Comparison of ENCODE assay signal across 6 cellular contexts in the genomic region with DNA sequence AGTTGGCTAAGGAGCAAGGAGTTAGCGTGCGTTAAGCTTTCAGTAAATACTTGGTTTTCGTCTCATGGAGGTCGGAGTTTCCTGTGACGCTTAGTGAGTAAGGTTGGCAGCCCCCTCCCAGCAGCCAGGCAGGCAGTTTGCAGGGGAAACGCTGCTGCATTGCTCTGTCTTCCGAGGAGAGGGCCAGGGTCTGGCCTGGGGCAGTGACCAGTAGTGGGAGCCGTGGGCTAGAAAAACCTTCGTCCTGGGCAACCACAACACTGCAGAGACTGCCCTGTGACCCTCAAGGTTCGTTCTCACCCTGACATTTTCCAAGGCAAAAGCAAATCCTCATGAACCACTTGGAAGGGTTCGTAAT. TPM values are rescaled to one million over a fixed set of nuclear protein-coding genes. Genes with fewer than 3 reads are reported as not detected.
DNase-seq lines count a peak whose midpoint lies in the region; ATAC-seq, FAIRE-seq and TF ChIP-seq lines count a peak whose summit lies in the region.

No MANE protein-coding gene starts in this region.

- H3K9me1 ChIP-seq in endothelial cell of umbilical vein (replicated peaks; ENCODE audit: control insufficient read depth, extremely low read depth, insufficient read depth, low read length) = no peaks in the 10 kb centered on the region

- peak overlapping the region; percentile 93 to 99 (median 97) for H3K4me3 Mint-ChIP-seq in IgD-negative memory B cell

- peak overlapping the region; percentile 18 to 96 (median 94); a peak in 21 of 22 replicates for H3K27ac ChIP-seq in BLaER1 treated with 17β-estradiol and CSF1 and Interleukin-3, amounts not matched to agents 10 nM and 100 nM
- peak overlapping the region; percentile 71 for H3K27ac ChIP-seq in endothelial cell of umbilical vein (ENCODE audit: insufficient read depth, low read depth, low read length)
- H3K27ac ChIP-seq in skeletal muscle tissue (ENCODE audit: low read depth, low read length) = peak overlapping the region; percentile 94

- H3K27me3 ChIP-seq in BLaER1 treated with 17β-estradiol and CSF1 and Interleukin-3, amounts not matched to agents 10 nM and 100 nM = no peaks in the 10 kb centered on the region
- H3K27me3 ChIP-seq in endothelial cell of umbilical vein (ENCODE audit: control insufficient read depth in 2 of 2, insufficient read depth in 2 of 2, low read length in 2 of 2) (no peaks in the 10 kb centered on the region), skeletal muscle tissue (ENCODE audit: control insufficient read depth in 3 of 3, insufficient read depth in 3 of 3, low read length in 3 of 3) (no peaks in the 10 kb centered on the region)

- H3K36me3 Mint-ChIP-seq in IgD-negative memory B cell = no peaks in the 10 kb centered on the region

- no peak for DNase-seq in endothelial cell of umbilical vein (ENCODE audit: low read depth, low spot score)
- DNase-seq in activated CD8-positive, alpha-beta memory T cell treated with anti-CD3 and anti-CD28 coated beads for 24 hours = no peak

- H3K9me3 ChIP-seq in BLaER1 treated with 17β-estradiol and CSF1 and Interleukin-3, amounts not matched to agents 10 nM and 100 nM (replicated peaks in 1 of 11) = no peaks in the 10 kb centered on the region
- H3K9me3 ChIP-seq in endothelial cell of umbilical vein (replicated peaks; ENCODE audit: control insufficient read depth, insufficient read depth, low read length) (no peaks in the 10 kb centered on the region), skeletal muscle tissue (ENCODE audit: control insufficient read depth in 3 of 3, low read length in 3 of 3) (no peaks in the 10 kb centered on the region)

- CTCF ChIA-PET in endothelial cell of umbilical vein (lab: Charles Lee) = interaction anchor here (0.9 to 2.9 kb wide), 6 partner anchors 11 to 190 kb away, joined by 3 to 15 read pairs (median 4); a partner anchor contains a TSS

- H3K27ac Mint-ChIP-seq in IgD-negative memory B cell = peak overlapping the region; percentile 95 to 97 (median 97)

- no peaks in the 10 kb centered on the region for H3K9me3 Mint-ChIP-seq in IgD-negative memory B cell

- POLR2A ChIA-PET in endothelial cell of umbilical vein (lab: Charles Lee) = interaction anchor here (0.9 kb wide), 1 partner anchor 11 kb away, joined by 3 read pairs; no protein-coding TSS in a partner anchor

- peaks cover 39% of the 10 kb centered on the region for H3K79me2 ChIP-seq in endothelial cell of umbilical vein (ENCODE audit: control insufficient read depth, insufficient read depth, low read length)

- TF ChIP-seq CTCF in endothelial cell of umbilical vein (IDR thresholded peaks at IDR 0.05; ENCODE audit: extremely low read depth in 1 of 2, insufficient read depth in 1 of 2, low read depth in 1 of 2, low read length in 2 of 2) = no peak

- peak overlapping the region; percentile 86 to 100 (median 100) for H3K4me3 ChIP-seq in BLaER1 treated with 17β-estradiol and CSF1 and Interleukin-3, amounts not matched to agents 10 nM and 100 nM
- peak overlapping the region; percentile 71 to 83 (median 82) for H3K4me3 ChIP-seq in endothelial cell of umbilical vein (replicated peaks in 1 of 3; ENCODE audit: insufficient read depth in 1 of 3, low read depth in 1 of 3, low read length in 3 of 3)
- peak overlapping the region; percentile 98 to 99 (median 99) for H3K4me3 ChIP-seq in skeletal muscle tissue (ENCODE audit: low read length in 3 of 3)

- TSS peak; percentile 90 for BruUV-seq in endothelial cell of umbilical vein (replicated peaks; lab: Mats Ljungman, UMichigan)

- H3K4me1 ChIP-seq in BLaER1 treated with 17β-estradiol and CSF1 and Interleukin-3, amounts not matched to agents 10 nM and 100 nM = peaks cover 54 to 83% (median 73%) of the 10 kb centered on the region in 10 experiments
- H3K4me1 ChIP-seq in endothelial cell of umbilical vein (ENCODE audit: control insufficient read depth, extremely low read depth, insufficient read depth, low read length) (peaks cover 9% of the 10 kb centered on the region), skeletal muscle tissue (ENCODE audit: control insufficient read depth in 3 of 3, insufficient read depth in 3 of 3, low read length in 3 of 3) (peaks cover 27 to 36% (median 28%) of the 10 kb centered on the region in 3 donors)

- FAIRE-seq in endothelial cell of umbilical vein (lab: Jason Lieb, UNC) = no peak

- peaks cover 0 to 17% (median 8%) of the 10 kb centered on the region in 11 experiments; a peak in 10 of 22 replicates for H3K36me3 ChIP-seq in BLaER1 treated with 17β-estradiol and CSF1 and Interleukin-3, amounts not matched to agents 10 nM and 100 nM
- peaks cover 0 to 2% of the 10 kb centered on the region in 2 experiments for H3K36me3 ChIP-seq in endothelial cell of umbilical vein (ENCODE audit: control insufficient read depth in 2 of 2, extremely low read depth in 1 of 2, insufficient read depth in 2 of 2, low read length in 2 of 2)
- H3K36me3 ChIP-seq in skeletal muscle tissue (ENCODE audit: control insufficient read depth in 3 of 3, insufficient read depth in 3 of 3, low read length in 3 of 3) = no peaks in the 10 kb centered on the region

- H3K4me2 ChIP-seq in BLaER1 treated with 17β-estradiol and CSF1 and Interleukin-3, amounts not matched to agents 10 nM and 100 nM = peak overlapping the region; percentile 87 to 98 (median 96)
- H3K4me2 ChIP-seq in endothelial cell of umbilical vein (ENCODE audit: insufficient read depth, low read length) = peak overlapping the region; percentile 91

- ATAC-seq in HG03139 (IDR thresholded peaks at IDR 0.05; ENCODE audit: unreplicated experiment) = no peak

- peak overlapping the region; percentile 93 for H2AFZ ChIP-seq in endothelial cell of umbilical vein (ENCODE audit: low read depth, low read length)

- peaks cover 45 to 57% (median 51%) of the 10 kb centered on the region in 3 donors for H3K4me1 Mint-ChIP-seq in IgD-negative memory B cell

- dilution Hi-C loops in endothelial cell of umbilical vein (cut with MboI; ENCODE audit: extremely low pct_ligation_motif_present, low sequenced_read_pairs) = no loop called here

- no peaks in the 10 kb centered on the region for H3K27me3 Mint-ChIP-seq in IgD-negative memory B cell

- TF ChIP-seq POLR2A in endothelial cell of umbilical vein (IDR thresholded peaks at IDR 0.05; ENCODE audit: low read depth, low read length) = no peak

- intact Hi-C loops in endothelial cell of umbilical vein (cut with micrococcal nuclease) = loop anchor here (1.0 to 2.0 kb wide), 4 partner anchors 41 to 150 kb away; a partner anchor contains a TSS

- H3K9ac ChIP-seq in BLaER1 treated with 17β-estradiol and CSF1 and Interleukin-3, amounts not matched to agents 10 nM and 100 nM = peak overlapping the region; percentile 89 to 99 (median 96)
- H3K9ac ChIP-seq in endothelial cell of umbilical vein (replicated peaks; ENCODE audit: extremely low read depth, insufficient read depth, low read length) (peak overlapping the region; percentile 82), skeletal muscle tissue (ENCODE audit: low read depth in 1 of 3, low read length in 3 of 3) (peak overlapping the region; percentile 98 to 99 (median 99))

- peaks cover 36 to 50% (median 41%) of the 10 kb centered on the region in 11 experiments for H4K20me1 ChIP-seq in BLaER1 treated with 17β-estradiol and CSF1 and Interleukin-3, amounts not matched to agents 10 nM and 100 nM
- H4K20me1 ChIP-seq in endothelial cell of umbilical vein (replicated peaks; ENCODE audit: control insufficient read depth, extremely low read depth, insufficient read depth, low read length) = no peaks in the 10 kb centered on the region

RNA-seq across cellular contexts. Expression of a gene that starts 0.4 kb away (rescaled TPM):
- polyA plus RNA-seq in IgD-negative memory B cell (20.0 TPM), endothelial cell of umbilical vein (80.1 and 83.0 TPM in 2 replicates)
- total RNA-seq in endothelial cell of umbilical vein (16.5 and 21.9 TPM in 2 replicates), skeletal muscle tissue (18.3 TPM)
- polyA plus RNA-seq in endothelial cell of umbilical vein (2011; cell fraction: cytosol; rRNA removed) = 19.7 and 23.0 TPM in 2 replicates
- 121 and 134 TPM in 2 replicates for polyA plus RNA-seq in endothelial cell of umbilical vein (2011; cell fraction: nucleus; rRNA removed)
- 15.5 and 22.7 TPM in 2 replicates for polyA plus RNA-seq in endothelial cell of umbilical vein (2012)
- polyA minus RNA-seq in endothelial cell of umbilical vein = 38.9 and 41.1 TPM in 2 replicates
- 3.5 TPM for polyA minus RNA-seq in endothelial cell of umbilical vein (2011; cell fraction: cytosol; rRNA and poly(A)+ RNA removed)
- 24.0 and 24.6 TPM in 2 replicates for polyA minus RNA-seq in endothelial cell of umbilical vein (2011; cell fraction: nucleus; rRNA and poly(A)+ RNA removed)

RNA-seq across cellular contexts. Expression of a gene that starts 0.6 kb away (rescaled TPM):
- polyA plus RNA-seq in IgD-negative memory B cell (74.7 TPM), endothelial cell of umbilical vein (49.6 and 51.9 TPM in 2 replicates)
- total RNA-seq in endothelial cell of umbilical vein (109 and 110 TPM in 2 replicates), skeletal muscle tissue (19.8 TPM)
- polyA plus RNA-seq in endothelial cell of umbilical vein (2011; cell fraction: cytosol; rRNA removed) = 23.4 and 26.4 TPM in 2 replicates
- polyA plus RNA-seq in endothelial cell of umbilical vein (2011; cell fraction: nucleus; rRNA removed) = 131 and 133 TPM in 2 replicates
- polyA plus RNA-seq in endothelial cell of umbilical vein (2012) = 46.0 and 56.4 TPM in 2 replicates
- polyA minus RNA-seq in endothelial cell of umbilical vein = 88.6 and 95.7 TPM in 2 replicates
- 27.1 TPM for polyA minus RNA-seq in endothelial cell of umbilical vein (2011; cell fraction: cytosol; rRNA and poly(A)+ RNA removed)
- polyA minus RNA-seq in endothelial cell of umbilical vein (2011; cell fraction: nucleus; rRNA and poly(A)+ RNA removed) = 53.0 and 77.2 TPM in 2 replicates

RNA-seq across cellular contexts. Expression of a gene that starts 40.7 kb away (rescaled TPM):
- polyA plus RNA-seq in IgD-negative memory B cell = 3.5 TPM
- 20.2 and 20.4 TPM in 2 replicates for total RNA-seq in endothelial cell of umbilical vein
- polyA plus RNA-seq in endothelial cell of umbilical vein = 15.8 and 18.3 TPM in 2 replicates
- 7.2 and 12.3 TPM in 2 replicates for polyA plus RNA-seq in endothelial cell of umbilical vein (2011; cell fraction: cytosol; rRNA removed)
- 64.3 and 74.9 TPM in 2 replicates for polyA plus RNA-seq in endothelial cell of umbilical vein (2011; cell fraction: nucleus; rRNA removed)
- 9.3 and 13.6 TPM in 2 replicates for polyA plus RNA-seq in endothelial cell of umbilical vein (2012)
- polyA minus RNA-seq in endothelial cell of umbilical vein = 8.7 and 12.7 TPM in 2 replicates
- 1.8 TPM for polyA minus RNA-seq in endothelial cell of umbilical vein (2011; cell fraction: cytosol; rRNA and poly(A)+ RNA removed)
- 12.3 and 21.8 TPM in 2 replicates for polyA minus RNA-seq in endothelial cell of umbilical vein (2011; cell fraction: nucleus; rRNA and poly(A)+ RNA removed)
- 2.1 TPM for total RNA-seq in skeletal muscle tissue

RNA-seq across cellular contexts. Expression of a gene that starts 54.2 kb away (rescaled TPM):
- 8.5 TPM for polyA plus RNA-seq in IgD-negative memory B cell
- total RNA-seq in endothelial cell of umbilical vein = 29.2 and 34.1 TPM in 2 replicates
- polyA plus RNA-seq in endothelial cell of umbilical vein = 19.1 and 23.6 TPM in 2 replicates
- polyA plus RNA-seq in endothelial cell of umbilical vein (2011; cell fraction: cytosol; rRNA removed) = 3.3 and 4.2 TPM in 2 replicates
- polyA plus RNA-seq in endothelial cell of umbilical vein (2011; cell fraction: nucleus; rRNA removed) = 73.4 and 129 TPM in 2 replicates
- 10.2 and 16.5 TPM in 2 replicates for polyA plus RNA-seq in endothelial cell of umbilical vein (2012)
- 9.5 and 14.7 TPM in 2 replicates for polyA minus RNA-seq in endothelial cell of umbilical vein
- 1.6 TPM for polyA minus RNA-seq in endothelial cell of umbilical vein (2011; cell fraction: cytosol; rRNA and poly(A)+ RNA removed)
- 10.7 and 32.5 TPM in 2 replicates for polyA minus RNA-seq in endothelial cell of umbilical vein (2011; cell fraction: nucleus; rRNA and poly(A)+ RNA removed)
- 1.0 TPM for total RNA-seq in skeletal muscle tissue
